In the genomic region with DNA sequence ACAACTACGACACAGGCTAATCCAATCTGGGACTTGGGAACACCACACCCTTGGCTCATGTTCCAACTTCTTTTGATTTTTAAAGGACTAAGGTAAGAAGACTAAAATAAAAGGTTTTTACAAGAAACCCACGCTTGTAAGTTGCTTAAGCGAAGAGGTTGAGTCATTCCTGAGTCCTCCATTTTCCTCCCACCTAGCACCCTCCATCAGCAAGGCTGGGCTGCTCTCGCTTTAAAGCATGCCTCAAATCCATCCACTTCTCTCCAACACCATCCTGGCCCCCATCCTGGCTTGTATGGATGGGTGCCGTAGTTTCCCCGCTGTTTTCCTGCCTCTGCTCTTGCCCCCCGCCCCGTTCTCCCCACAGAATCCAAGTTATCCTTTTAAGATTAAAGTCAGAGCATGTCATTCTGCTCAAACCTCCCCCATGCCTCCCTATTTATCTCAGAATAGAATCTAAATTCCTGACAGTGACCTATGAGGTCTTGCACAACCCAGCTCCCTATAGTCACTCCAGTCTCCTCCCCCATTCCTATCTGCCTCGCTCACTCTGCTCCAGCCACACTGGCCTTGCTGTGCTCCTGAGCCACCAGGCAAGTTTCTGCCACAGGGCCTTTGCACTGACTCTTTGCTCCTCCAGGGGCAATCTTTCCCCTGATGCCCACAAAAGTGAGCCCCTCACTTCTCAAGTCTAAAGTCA, we compare ENCODE assay signal across 10 cellular contexts. TPM values are rescaled to one million over a fixed set of nuclear protein-coding genes. Genes with fewer than 3 reads are reported as not detected.
DNase-seq lines count a peak whose midpoint lies in the region; TF ChIP-seq lines count a peak whose summit lies in the region.
"Had no signal": no experiment of that assay in that cellular context is flagged by ENCODE, and none has a peak within 500 bp of the region (broad histone marks: within the 10 kb centered on the region; RNA-seq: fewer than 3 reads in every experiment).

No MANE protein-coding gene starts in this region.

- in situ Hi-C loops in astrocyte of the spinal cord (cut with HindIII; ENCODE audit: low sequenced_read_pairs): no loop called here

- no peaks in the 10 kb centered on the region for H3K27me3 ChIP-seq in layer of hippocampus (ENCODE audit: control insufficient read depth, insufficient read depth, low read length)

- TF ChIP-seq CTCF in astrocyte of the spinal cord (IDR thresholded peaks at IDR 0.05; ENCODE audit: low read depth, low read length): no peak

- peak overlapping the region; percentile 18 for H3K27ac ChIP-seq in layer of hippocampus (ENCODE audit: low read depth, low read length)

- peak; percentile 53 for DNase-seq in 8988T
- DNase-seq in HT1080 (ENCODE audit: low read depth): peak; percentile 71
- peak; percentile 67 for DNase-seq in astrocyte of the spinal cord (ENCODE audit: low read depth, low spot score)
- DNase-seq in stimulated activated CD4-positive, alpha-beta T cell treated with anti-CD3 and anti-CD28 coated beads, Interleukin-2, amount 100 ng/mL, for 24 hours: no peak
- no peak for DNase-seq in mesenteric fat pad (ENCODE audit: low spot score)
- DNase-seq in DMS79 (lab: John Stamatoyannopoulos, UW): no peak
- DNase-seq in NCI-H1417 (lab: John Stamatoyannopoulos, UW): no peak
- DNase-seq: activated CD8-positive, alpha-beta memory T cell treated with anti-CD3 and anti-CD28 coated beads, Interleukin-2, amount 10 ng/mL, durations not matched to agents 7 days and 5 days; NCI-H2171 had no signal

- H3K4me3 ChIP-seq in astrocyte of the spinal cord (ENCODE audit: low read depth, low read length): no peak overlapping the region

RNA-seq across cellular contexts. Expression of a gene that starts 34.5 kb away (rescaled TPM):
- 18.6 and 19.5 TPM in 2 replicates for total RNA-seq in HT1080 (2014; rRNA removed; shearing (Covaris generic))
- polyA plus RNA-seq in HT1080 (2015; cell fraction: cytosol; rRNA removed): 23.8 and 27.7 TPM in 2 replicates
- polyA plus RNA-seq in HT1080 (2015; cell fraction: nucleus; rRNA removed): 41.9 and 46.0 TPM in 2 replicates
- 135 TPM for total RNA-seq in mesenteric fat pad

Comparison
In these comparisons a context has a peak if more than half of its experiments do, and no peak if none do; other contexts are left out.
1. DNase-seq: peak in 8988T (single experiment), HT1080 (single experiment) and astrocyte of the spinal cord (single experiment); none in stimulated activated CD4-positive, alpha-beta T cell treated with anti-CD3 and anti-CD28 coated beads, Interleukin-2, amount 100 ng/mL, for 24 hours (0 of 2), mesenteric fat pad (single experiment), DMS79 (single experiment) and NCI-H1417 (0 of 3).